ENCODE assay signal across 1 cellular context in genomic region chr4:150321113-150321512, GRCh38.
TF ChIP-seq lines count a peak whose summit lies in the region.

No MANE protein-coding gene starts in this region.

TF ChIP-seq in K562, 482 proteins besides CTCF, POLR2A, EP300 and RAD21 (continued from another document and continues in another):
- TF ChIP-seq CHD7 (IDR thresholded peaks at IDR 0.05; ENCODE audit: low read depth, low read length): no peak
- peak; percentile 65 for TF ChIP-seq ZBTB12 (CRISPR knock-in tag; IDR thresholded peaks at IDR 0.05)
- TF ChIP-seq ETV1 (tag; conservative IDR thresholded peaks at IDR 0.05; ENCODE audit: low read depth): peak; percentile 60; the same call in 1 of the 2 replicates
- TF ChIP-seq MXD1 (CRISPR knock-in tag; IDR thresholded peaks at IDR 0.05; ENCODE audit: borderline replicate concordance, poor library complexity, severe bottlenecking): peak; percentile 50
- TF ChIP-seq PHB2 (IDR thresholded peaks at IDR 0.05; ENCODE audit: low read depth): no peak
- 0 out of 2 replicates have a peak, but pooled peaks have one; percentile 14 for TF ChIP-seq JUN (IDR thresholded peaks at IDR 0.05; ENCODE audit: borderline replicate concordance, low read depth, low read length)
- no peak for TF ChIP-seq JUN (CRISPR knock-in tag; IDR thresholded peaks at IDR 0.05; ENCODE audit: borderline replicate concordance)
- TF ChIP-seq NR1H2 (CRISPR knock-in tag; IDR thresholded peaks at IDR 0.05): no peak
- no peak for TF ChIP-seq SMAD2 (IDR thresholded peaks at IDR 0.05; ENCODE audit: low read depth, low read length)
- TF ChIP-seq ZNF384 (IDR thresholded peaks at IDR 0.05; ENCODE audit: low read depth, low read length): no peak
- no peak for TF ChIP-seq CUX1 (CRISPR knock-in tag; IDR thresholded peaks at IDR 0.05)
- peak; percentile 87 for TF ChIP-seq ZNF668 (CRISPR knock-in tag; IDR thresholded peaks at IDR 0.05)
- TF ChIP-seq MGA (IDR thresholded peaks at IDR 0.05): peak; percentile 99
- no peak for TF ChIP-seq ERF (CRISPR knock-in tag; IDR thresholded peaks at IDR 0.05)
- peak; percentile 39; the same call in 1 of the 2 replicates for TF ChIP-seq ZEB2 (IDR thresholded peaks at IDR 0.05)
